Comparison of ENCODE assay signal across 8 cellular contexts in the genomic region with DNA sequence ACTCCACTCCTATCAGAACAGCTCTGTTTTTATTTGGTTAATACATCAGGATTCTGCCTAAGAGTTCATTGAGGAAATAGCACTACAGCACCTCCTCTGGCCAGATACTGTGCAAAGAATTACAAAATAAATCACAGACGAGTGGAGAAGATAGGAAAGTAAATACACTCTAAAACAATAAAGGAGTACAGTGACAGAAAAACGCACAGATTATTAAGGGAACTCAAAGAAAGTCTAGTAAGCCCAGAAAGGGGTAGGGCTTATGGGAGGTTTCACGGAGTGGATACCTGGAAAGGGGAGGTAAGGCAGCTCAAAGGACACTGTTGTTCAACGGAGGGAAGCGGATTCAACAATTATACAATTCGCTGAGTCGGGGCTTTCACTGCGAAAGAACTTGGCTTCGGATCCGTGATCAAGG. TPM values are rescaled to one million over a fixed set of nuclear protein-coding genes. Genes with fewer than 3 reads are reported as not detected.
DNase-seq lines count a peak whose midpoint lies in the region; ATAC-seq and TF ChIP-seq lines count a peak whose summit lies in the region.

No MANE protein-coding gene starts in this region.

- H3K9me3 ChIP-seq in SK-N-SH: no peaks in the 10 kb centered on the region
- no peaks in the 10 kb centered on the region for H3K9me3 ChIP-seq in endodermal cell (ENCODE audit: control insufficient read depth, low read length)
- H3K9me3 ChIP-seq in mucosa of descending colon: no peaks in the 10 kb centered on the region

- peaks cover 5% of the 10 kb centered on the region for H3K9me3 Mint-ChIP-seq in endodermal cell

- POLR2A ChIA-PET in SK-N-SH (lab: Yijun Ruan, JAX): interaction anchor here (0.6 to 1.2 kb wide), 4 partner anchors 13 to 92 kb away, joined by 3 read pairs; a partner anchor contains a TSS

- peak overlapping the region; percentile 81 for H3K4me2 ChIP-seq in SK-N-SH

- H2AFZ ChIP-seq in SK-N-SH (ENCODE audit: low read depth): peak overlapping the region; percentile 100

- H3K27me3 Mint-ChIP-seq in endodermal cell (ENCODE audit: insufficient read depth): peaks cover 88% of the 10 kb centered on the region

- no peaks in the 10 kb centered on the region for H3K9me2 ChIP-seq in SK-N-SH

- TF ChIP-seq CTCF in SK-N-SH (IDR thresholded peaks at IDR 0.05) (peak; percentile 73), endodermal cell (conservative IDR thresholded peaks at IDR 0.05) (peak; percentile 56), mucosa of descending colon (IDR thresholded peaks at IDR 0.05) (no peak)

- H3K27me3 ChIP-seq in SK-N-SH (ENCODE audit: insufficient read depth): no peaks in the 10 kb centered on the region
- peaks cover 68% of the 10 kb centered on the region for H3K27me3 ChIP-seq in endodermal cell (ENCODE audit: control insufficient read depth, insufficient read depth, low read length, poor library complexity, severe bottlenecking)

- DNase-seq in Ammon's horn (ENCODE audit: low spot score) (peak; percentile 54), SK-N-SH (peak; percentile 41), endodermal cell (no peak), mucosa of descending colon (peak in 1 of 3 donors; percentile 66), HK-2 (ENCODE audit: unreplicated experiment) (no peak)
- DNase-seq in stimulated activated CD4-positive, alpha-beta T cell treated with anti-CD3 and anti-CD28 coated beads, Interleukin-2, amount 100 ng/mL, for 24 hours: no peak

- peaks cover 19% of the 10 kb centered on the region for H3F3A ChIP-seq in SK-N-SH (replicated peaks; ENCODE audit: insufficient read depth)

- no peaks in the 10 kb centered on the region for H3K36me3 Mint-ChIP-seq in endodermal cell (ENCODE audit: low read depth)

- CTCF ChIA-PET in SK-N-SH (lab: Yijun Ruan, JAX): interaction anchor here (0.6 to 6.4 kb wide), 24 partner anchors 11 to 654 kb away, joined by 3 to 90 read pairs (median 4); a partner anchor contains a TSS

- peak; percentile 43; the same call in 1 of the 2 replicates for TF ChIP-seq RAD21 in SK-N-SH (IDR thresholded peaks at IDR 0.05; ENCODE audit: low read length)

- no peaks in the 10 kb centered on the region for H3K79me2 ChIP-seq in SK-N-SH (ENCODE audit: insufficient read depth)

- H3K4me1 ChIP-seq in SK-N-SH (ENCODE audit: control insufficient read depth in 1 of 2, insufficient read depth in 2 of 2, low read depth in 1 of 2, low read length in 1 of 2) (peaks cover 7 to 21% of the 10 kb centered on the region in 2 experiments), endodermal cell (ENCODE audit: control insufficient read depth, insufficient read depth, low read length) (no peaks in the 10 kb centered on the region), mucosa of descending colon (ENCODE audit: low read depth) (peaks cover 7% of the 10 kb centered on the region)

- H3K9ac ChIP-seq in SK-N-SH (peak overlapping the region; percentile 81), endodermal cell (ENCODE audit: extremely low read depth, low read length, poor library complexity, severe bottlenecking) (no peak overlapping the region)

- 1% methylated on average over 8 of the region's 10 CpGs for WGBS in SK-N-SH (ENCODE audit: low lambda C conversion rate)
- WGBS in endodermal cell (ENCODE audit: insufficient coverage in 1 of 2, insufficient read length in 1 of 2), 2 experiments: 1 to 14% methylated on average over 1 to 10 of the region's 10 CpGs

- TF ChIP-seq EP300 in SK-N-SH (IDR thresholded peaks at IDR 0.05; ENCODE audit: borderline replicate concordance in 1 of 2, low read depth in 1 of 2, low read length in 1 of 2): no peak

- peaks cover 16% of the 10 kb centered on the region for H3K4me1 Mint-ChIP-seq in endodermal cell

- H3K36me3 ChIP-seq in SK-N-SH (replicated peaks in 1 of 2; ENCODE audit: control insufficient read depth in 1 of 2, insufficient read depth in 2 of 2, low read length in 1 of 2) (no peaks in the 10 kb centered on the region), endodermal cell (ENCODE audit: control insufficient read depth, insufficient read depth, low read length) (no peaks in the 10 kb centered on the region), mucosa of descending colon (ENCODE audit: low read depth) (no peaks in the 10 kb centered on the region)

- peak overlapping the region; percentile 64 to 95 for H3K27ac ChIP-seq in SK-N-SH (ENCODE audit: low read depth in 2 of 2, low read length in 1 of 2)
- H3K27ac ChIP-seq in endodermal cell (ENCODE audit: low read depth, low read length): peak overlapping the region; percentile 51

- intact Hi-C loops in mucosa of descending colon (cut with DNase I, micrococcal nuclease): no loop called here

- peak overlapping the region; percentile 77 for H3K4me3 Mint-ChIP-seq in endodermal cell

- ATAC-seq in GM18519 (IDR thresholded peaks at IDR 0.05; ENCODE audit: low FRiP score, unreplicated experiment): peak; percentile 21
- ATAC-seq in HG03460 (IDR thresholded peaks at IDR 0.05; ENCODE audit: unreplicated experiment): peak; percentile 18
- peak; percentile 60 for ATAC-seq in mucosa of descending colon

- peak overlapping the region; percentile 94 for H3K27ac Mint-ChIP-seq in endodermal cell

- no peaks in the 10 kb centered on the region for H4K20me1 ChIP-seq in SK-N-SH (ENCODE audit: insufficient read depth)

- H3K4me3 ChIP-seq in SK-N-SH (ENCODE audit: low read depth in 2 of 2, low read length in 1 of 2) (peak overlapping the region; percentile 67 to 83), endodermal cell (ENCODE audit: low read length) (peak overlapping the region; percentile 92), mucosa of descending colon (peak overlapping the region; percentile 42)

TF ChIP-seq in SK-N-SH, 30 proteins besides CTCF, POLR2A, EP300 and RAD21:
- TF ChIP-seq EZH2phosphoT487 (IDR thresholded peaks at IDR 0.05; ENCODE audit: borderline replicate concordance, low read depth) (no peak), FOSL2 (IDR thresholded peaks at IDR 0.05; ENCODE audit: borderline replicate concordance, low read depth) (no peak), CHD2 (IDR thresholded peaks at IDR 0.05; ENCODE audit: low read length, partially characterized antibody) (no peak)
TF ChIP-seq in SK-N-SH: peak in this region for 0.

RNA-seq across cellular contexts. Expression of a gene that starts 5.5 kb away (rescaled TPM):
- not detected in 2 replicates for polyA plus RNA-seq in SK-N-SH (2012; rRNA removed)
- not detected in 2 replicates for polyA plus RNA-seq in SK-N-SH (2012; cell fraction: cytosol; rRNA removed)
- polyA plus RNA-seq in SK-N-SH (2012; cell fraction: nucleus; rRNA removed): not detected in 2 replicates
- total RNA-seq in endodermal cell (not detected), mucosa of descending colon (not detected)
- polyA plus RNA-seq in endodermal cell (2013, experiment 1 of 2): not detected
- not detected for polyA plus RNA-seq in endodermal cell (2013, experiment 2 of 2)

RNA-seq across cellular contexts. Expression of a gene that starts 14.1 kb away (rescaled TPM):
- 4.2 and 5.8 TPM in 2 replicates for polyA plus RNA-seq in SK-N-SH (2012; rRNA removed)
- 4.1 and 5.0 TPM in 2 replicates for polyA plus RNA-seq in SK-N-SH (2012; cell fraction: cytosol; rRNA removed)
- polyA plus RNA-seq in SK-N-SH (2012; cell fraction: nucleus; rRNA removed): 3.5 and 4.3 TPM in 2 replicates
- total RNA-seq in endodermal cell: not detected
- 9.2 TPM for polyA plus RNA-seq in endodermal cell (2013, experiment 1 of 2)
- 9.0 TPM for polyA plus RNA-seq in endodermal cell (2013, experiment 2 of 2)
- 1 to 10 TPM in 1 of 3 donors, under 1 TPM in 2; 0.20 to 2.4 (median 0.41) TPM for total RNA-seq in mucosa of descending colon

RNA-seq across cellular contexts. Expression of a gene that starts 40.2 kb away (rescaled TPM):
- polyA plus RNA-seq in SK-N-SH (2012; rRNA removed): 13.8 and 16.9 TPM in 2 replicates
- polyA plus RNA-seq in SK-N-SH (2012; cell fraction: cytosol; rRNA removed): 14.8 and 15.0 TPM in 2 replicates
- polyA plus RNA-seq in SK-N-SH (2012; cell fraction: nucleus; rRNA removed): 13.5 and 24.6 TPM in 2 replicates
- 1 to 10 TPM; 7.1 to 9.0 TPM for total RNA-seq in endodermal cell
- 13.2 TPM for polyA plus RNA-seq in endodermal cell (2013, experiment 1 of 2)
- polyA plus RNA-seq in endodermal cell (2013, experiment 2 of 2): 14.0 TPM
- total RNA-seq in mucosa of descending colon: 10 to 100 TPM; 41.1 to 46.6 (median 41.3) TPM

Comparison
In these comparisons a context has a peak if more than half of its experiments do, and no peak if none do; other contexts are left out.
1. DNase-seq: peak in Ammon's horn (single experiment) and SK-N-SH (single experiment); none in endodermal cell (single experiment), HK-2 (single experiment) and stimulated activated CD4-positive, alpha-beta T cell treated with anti-CD3 and anti-CD28 coated beads, Interleukin-2, amount 100 ng/mL, for 24 hours (0 of 2).
2. H3K4me3 ChIP-seq: peak in every context shown above with its lines; median percentile 92 in endodermal cell; 75 in SK-N-SH; 42 in mucosa of descending colon.
3. RNA of a gene that starts 40.2 kb away (total RNA-seq): 41.1 to 46.6 TPM in mucosa of descending colon; 7.1 to 9.0 TPM in endodermal cell; every median in the first group is over 4 times any median in the second.
4. Peak in every context shown above with its lines, with median percentiles within 50 percentile points of each other: ATAC-seq.